Comparison of ENCODE assay signal across 12 cellular contexts in the genomic region with DNA sequence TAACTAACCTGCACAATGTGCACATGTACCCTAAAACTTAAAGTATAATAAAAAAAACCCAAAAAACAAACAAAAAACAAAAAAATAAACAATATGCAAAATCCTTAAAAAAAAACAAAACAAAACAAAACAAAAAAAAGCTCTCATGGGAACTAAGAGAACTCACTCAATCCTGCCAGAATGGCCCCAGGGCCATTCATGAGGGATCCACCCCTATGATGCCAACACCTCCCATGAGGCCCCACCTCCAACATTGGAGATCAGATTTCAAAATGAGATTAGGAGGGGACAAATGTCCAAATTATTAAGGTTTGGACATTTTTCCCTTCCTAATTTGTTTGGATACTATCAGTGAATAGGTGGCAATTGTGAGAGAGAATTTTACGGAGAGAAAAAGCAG. TPM values are rescaled to one million over a fixed set of nuclear protein-coding genes. Genes with fewer than 3 reads are reported as not detected.
"Had no signal": no experiment of that assay in that cellular context is flagged by ENCODE, and none has a peak within 500 bp of the region (broad histone marks: within the 10 kb centered on the region; RNA-seq: fewer than 3 reads in every experiment).

No MANE protein-coding gene starts in this region.

- H3K36me3 Mint-ChIP-seq: IgD-negative memory B cell had no signal

- H3K4me3 Mint-ChIP-seq: HFFc6, IgD-negative memory B cell had no signal

- H3K27ac Mint-ChIP-seq: HFFc6, IgD-negative memory B cell had no signal

- H3K4me1 Mint-ChIP-seq: IgD-negative memory B cell had no signal

- H3K9me3 ChIP-seq: HAP-1 had no signal

- H3K4me1 ChIP-seq: HAP-1 had no signal

- H3K4me3 ChIP-seq: GM23248, HAP-1 had no signal

- DNase-seq: GM23248, GOT3, H7, HFFc6, KBM-7 had no signal

- H3K36me3 ChIP-seq: HAP-1 had no signal

- H3K27ac ChIP-seq: GM23248, HL-60 had no signal

- ATAC-seq: HCT116, HepG2 had no signal

RNA-seq across cellular contexts. Expression of a gene that starts 10.2 kb away (rescaled TPM):
- total RNA-seq: GM23248, H4, H7, HepG2, HFFc6, HT1080 had no signal
- polyA plus RNA-seq: GM23248, IgD-negative memory B cell had no signal
